In the genomic region with DNA sequence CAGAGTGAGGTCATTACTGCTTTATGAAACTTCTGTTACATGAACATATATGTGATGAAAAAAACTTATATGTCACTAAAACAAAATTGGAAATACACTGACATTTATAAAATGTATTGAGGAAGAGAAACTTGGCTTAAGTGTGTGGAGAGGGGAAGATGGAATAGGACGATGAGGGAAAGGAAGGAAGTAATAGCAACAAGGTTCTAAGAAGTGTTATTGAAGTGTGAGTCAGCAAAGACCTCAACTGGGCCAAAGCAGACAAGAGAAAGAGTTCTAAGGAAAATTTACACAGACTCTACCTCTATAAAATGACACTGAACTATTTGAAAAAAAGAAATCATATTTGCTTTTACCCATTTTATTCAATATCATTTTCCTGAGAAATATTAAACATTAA, we compare ENCODE assay signal across 15 cellular contexts. TPM values are rescaled to one million over a fixed set of nuclear protein-coding genes. Genes with fewer than 3 reads are reported as not detected.
DNase-seq lines count a peak whose midpoint lies in the region; ATAC-seq and TF ChIP-seq lines count a peak whose summit lies in the region.
"Had no signal": no experiment of that assay in that cellular context is flagged by ENCODE, and none has a peak within 500 bp of the region (broad histone marks: within the 10 kb centered on the region; RNA-seq: fewer than 3 reads in every experiment).

No MANE protein-coding gene starts in this region.

- no peak overlapping the region for H3K4me3 ChIP-seq in AG04450 (ENCODE audit: low read depth, low read length)
- H3K4me3 ChIP-seq: coronary artery, neural progenitor cell had no signal

- POLR2A ChIA-PET in AG04450 (lab: Yijun Ruan, JAX): no interaction called here
- POLR2A ChIA-PET in activated CD4-positive, alpha-beta memory T cell treated with anti-CD3 and anti-CD28 coated beads, Interleukin-2, amount 10 ng/mL, durations not matched to agents 7 days and 5 days (lab: Charles Lee): interaction anchor here (0.6 kb wide), 1 partner anchor 872 kb away, joined by 3 read pairs; no protein-coding TSS in a partner anchor

- ATAC-seq in GM19324 (IDR thresholded peaks at IDR 0.05; ENCODE audit: low FRiP score, unreplicated experiment): no peak
- ATAC-seq in GM21447 (IDR thresholded peaks at IDR 0.05; ENCODE audit: unreplicated experiment): no peak
- ATAC-seq in HG02870 (IDR thresholded peaks at IDR 0.05; ENCODE audit: unreplicated experiment): no peak

- no peaks in the 10 kb centered on the region for H3K27me3 ChIP-seq in AG04450 (ENCODE audit: control insufficient read depth, insufficient read depth, low read length)
- H3K27me3 ChIP-seq: neural progenitor cell had no signal

- H3K27ac ChIP-seq in AG04450 (ENCODE audit: low read depth, low read length): no peak overlapping the region
- H3K27ac ChIP-seq: C4-2B, coronary artery, neural progenitor cell, WERI-Rb-1 had no signal

- DNase-seq in AG04450 (ENCODE audit: low read depth, low spot score) (peak; percentile 3), HFFc6 (no peak), glomerular endothelial cell (ENCODE audit: extremely low read depth, low read depth, low spot score) (peak; percentile 0)
- no peak for DNase-seq in activated CD4-positive, alpha-beta memory T cell treated with anti-CD3 and anti-CD28 coated beads, Interleukin-2, amount 10 ng/mL, durations not matched to agents 7 days and 5 days
- no peak for DNase-seq in NK-92 treated with Interleukin-12 subunit alpha and Interleukin-12 subunit beta, amount 100 ng/mL, for 24 hours (lab: John Stamatoyannopoulos, UW)
- DNase-seq: activated naive CD4-positive, alpha-beta T cell treated with Interleukin-2 at 50 U/mL for 16 hours; NCI-H1105; NCI-H446 treated with DMSO at 0.1 percent for 48 hours; WERI-Rb-1 had no signal

- peaks cover 23% of the 10 kb centered on the region for H3K36me3 Mint-ChIP-seq in HFFc6 (ENCODE audit: low read depth)
- H3K36me3 Mint-ChIP-seq in activated CD4-positive, alpha-beta memory T cell treated with anti-CD3 and anti-CD28 coated beads, Interleukin-2, amount 10 ng/mL, durations not matched to agents 7 days and 5 days (ENCODE audit: low read depth): peaks cover 30% of the 10 kb centered on the region

- H3K4me3 Mint-ChIP-seq in HFFc6: no peak overlapping the region; the same call in 1 of the 2 replicates
- H3K4me3 Mint-ChIP-seq in activated CD4-positive, alpha-beta memory T cell treated with anti-CD3 and anti-CD28 coated beads, Interleukin-2, amount 10 ng/mL, durations not matched to agents 7 days and 5 days: no peak overlapping the region
- H3K4me3 Mint-ChIP-seq: neural progenitor cell had no signal

- no peaks in the 10 kb centered on the region for H3K27me3 Mint-ChIP-seq in HFFc6 (ENCODE audit: insufficient read depth)
- H3K27me3 Mint-ChIP-seq in activated CD4-positive, alpha-beta memory T cell treated with anti-CD3 and anti-CD28 coated beads, Interleukin-2, amount 10 ng/mL, durations not matched to agents 7 days and 5 days: no peaks in the 10 kb centered on the region

- CTCF ChIA-PET in AG04450 (lab: Charles Lee): no interaction called here
- CTCF ChIA-PET in activated CD4-positive, alpha-beta memory T cell treated with anti-CD3 and anti-CD28 coated beads, Interleukin-2, amount 10 ng/mL, durations not matched to agents 7 days and 5 days (lab: Charles Lee): no interaction called here

- no peaks in the 10 kb centered on the region for H3K9me3 Mint-ChIP-seq in HFFc6
- H3K9me3 Mint-ChIP-seq in activated CD4-positive, alpha-beta memory T cell treated with anti-CD3 and anti-CD28 coated beads, Interleukin-2, amount 10 ng/mL, durations not matched to agents 7 days and 5 days: no peaks in the 10 kb centered on the region
- H3K9me3 Mint-ChIP-seq: neural progenitor cell had no signal

- TF ChIP-seq CTCF in AG04450 (IDR thresholded peaks at IDR 0.05; ENCODE audit: low read depth, low read length) (no peak), HFFc6 (IDR thresholded peaks at IDR 0.05) (no peak)

- no peaks in the 10 kb centered on the region for H3K9me3 ChIP-seq in AG04450 (ENCODE audit: control insufficient read depth, insufficient read depth, low read length)

- peaks cover 19% of the 10 kb centered on the region for H3K4me1 Mint-ChIP-seq in HFFc6 (ENCODE audit: low read depth)
- H3K4me1 Mint-ChIP-seq in activated CD4-positive, alpha-beta memory T cell treated with anti-CD3 and anti-CD28 coated beads, Interleukin-2, amount 10 ng/mL, durations not matched to agents 7 days and 5 days: peaks cover 18% of the 10 kb centered on the region

- H3K27ac Mint-ChIP-seq in HFFc6: peak overlapping the region; percentile 55
- peak overlapping the region; percentile 27 for H3K27ac Mint-ChIP-seq in activated CD4-positive, alpha-beta memory T cell treated with anti-CD3 and anti-CD28 coated beads, Interleukin-2, amount 10 ng/mL, durations not matched to agents 7 days and 5 days
- H3K27ac Mint-ChIP-seq: neural progenitor cell had no signal

RNA-seq across cellular contexts. Expression of a gene that starts 38.3 kb away (rescaled TPM):
- 291 and 406 TPM in 2 replicates for polyA plus RNA-seq in AG04450 (2011; rRNA removed)
- 34.5 and 67.0 TPM in 2 replicates for polyA minus RNA-seq in AG04450 (2011; rRNA and poly(A)+ RNA removed)
- 100 to 1,000 TPM; 148 to 195 (median 189) TPM for total RNA-seq in HFFc6 (2021; fragmentation: NEBNext Ultra II Directional; extraction: Animal tissue kit (Norgen Biotek cat#: 25700))
- total RNA-seq in activated CD4-positive, alpha-beta memory T cell treated with anti-CD3 and anti-CD28 coated beads, Interleukin-2, amount 10 ng/mL, durations not matched to agents 7 days and 5 days: 10 to 100 TPM; 85.0 to 86.3 TPM
- 216 and 235 TPM in 2 replicates for total RNA-seq in glomerular endothelial cell

RNA-seq across cellular contexts. Expression of a gene that starts 56.7 kb away (rescaled TPM):
- not detected in 2 replicates for polyA plus RNA-seq in AG04450 (2011; rRNA removed)
- polyA minus RNA-seq in AG04450 (2011; rRNA and poly(A)+ RNA removed): not detected in 2 replicates
- total RNA-seq in HFFc6 (2021; fragmentation: NEBNext Ultra II Directional; extraction: Animal tissue kit (Norgen Biotek cat#: 25700)): not detected
- not detected for total RNA-seq in activated CD4-positive, alpha-beta memory T cell treated with anti-CD3 and anti-CD28 coated beads, Interleukin-2, amount 10 ng/mL, durations not matched to agents 7 days and 5 days
- total RNA-seq in glomerular endothelial cell: not detected in 2 replicates

Comparison
In these comparisons a context has a peak if more than half of its experiments do, and no peak if none do; other contexts are left out.
1. DNase-seq: peak in AG04450 (single experiment) and glomerular endothelial cell (single experiment); none in HFFc6 (single experiment), activated CD4-positive, alpha-beta memory T cell treated with anti-CD3 and anti-CD28 coated beads, Interleukin-2, amount 10 ng/mL, durations not matched to agents 7 days and 5 days (single experiment) and NK-92 treated with Interleukin-12 subunit alpha and Interleukin-12 subunit beta, amount 100 ng/mL, for 24 hours (single experiment).